ENCODE assay signal across 8 cellular contexts in the genomic region with DNA sequence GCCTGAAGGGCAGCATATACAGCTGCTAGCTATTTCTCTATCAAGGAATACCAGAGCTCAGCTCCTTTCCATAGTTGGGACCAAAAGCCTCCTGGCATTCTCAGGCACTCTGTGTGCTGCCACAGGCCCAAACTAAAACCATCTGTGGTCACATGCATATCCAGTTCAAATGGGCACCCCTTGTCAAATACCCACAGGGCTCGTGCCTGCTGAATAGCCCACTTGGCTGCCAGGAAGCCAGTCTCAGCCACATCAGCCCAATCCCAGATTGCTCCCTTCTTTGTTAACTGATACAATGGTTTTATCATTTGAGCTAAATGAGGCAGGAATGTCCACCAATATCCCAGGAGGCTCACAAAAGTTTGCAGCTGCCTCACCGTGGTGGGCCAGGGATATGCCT. TPM values are rescaled to one million over a fixed set of nuclear protein-coding genes. Genes with fewer than 3 reads are reported as not detected.
"Had no signal": no experiment of that assay in that cellular context is flagged by ENCODE, and none has a peak within 500 bp of the region (broad histone marks: within the 10 kb centered on the region; RNA-seq: fewer than 3 reads in every experiment).

No MANE protein-coding gene starts in this region.

- H3K4me3 Mint-ChIP-seq: IgD-negative memory B cell had no signal

- H3K4me3 ChIP-seq: K562 had no signal

- H3K36me3 Mint-ChIP-seq: IgD-negative memory B cell had no signal

- H3K27ac ChIP-seq: HL-60 had no signal

- DNase-seq: IMR-90, KBM-7 had no signal

- H3K4me1 Mint-ChIP-seq: IgD-negative memory B cell had no signal

- H3K9me3 Mint-ChIP-seq: IgD-negative memory B cell had no signal

- H3K27me3 Mint-ChIP-seq: IgD-negative memory B cell had no signal

- H3K27ac Mint-ChIP-seq: IgD-negative memory B cell had no signal

- ATAC-seq: HepG2, K562 had no signal

RNA-seq across cellular contexts. Expression of a gene that starts 13.9 kb away (rescaled TPM):
- total RNA-seq: HepG2 had no signal
- polyA plus RNA-seq: HepG2 had no signal

RNA-seq across cellular contexts. Expression of a gene that starts 43.8 kb away (rescaled TPM):
- total RNA-seq: HepG2, IMR-90 had no signal
- polyA plus RNA-seq: HepG2, IgD-negative memory B cell, IMR-90, K562 had no signal

RNA-seq across cellular contexts. Expression of a gene that starts 50.2 kb away (rescaled TPM):
- total RNA-seq: HepG2, HT-29, HT1080, IMR-90, K562 had no signal
- polyA plus RNA-seq: HepG2, IgD-negative memory B cell, IMR-90, K562 had no signal
